Comparison of ENCODE assay signal across 13 cellular contexts in the genomic region with DNA sequence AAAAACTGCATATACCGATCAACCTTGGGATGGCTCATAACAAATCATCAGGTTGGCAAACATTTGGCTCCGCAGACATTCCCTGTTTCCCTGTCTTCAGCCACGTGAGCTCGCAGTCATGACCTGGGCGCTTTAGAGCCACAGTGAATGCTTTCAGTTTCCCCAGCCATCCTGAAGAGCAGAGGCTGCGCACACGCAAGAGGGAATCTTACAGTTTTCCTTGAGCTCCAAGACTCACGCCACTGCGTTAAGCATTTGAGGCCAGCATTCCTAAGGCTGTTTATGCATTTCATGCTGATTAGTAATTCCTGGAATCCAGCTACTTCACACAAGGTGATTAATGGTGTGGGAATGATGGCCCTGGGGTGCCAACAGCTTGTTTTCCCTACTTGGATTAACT.
DNase-seq lines count a peak whose midpoint lies in the region; ATAC-seq, FAIRE-seq and TF ChIP-seq lines count a peak whose summit lies in the region.
"Had no signal": no experiment of that assay in that cellular context is flagged by ENCODE, and none has a peak within 500 bp of the region (broad histone marks: within the 10 kb centered on the region; RNA-seq: fewer than 3 reads in every experiment).

No MANE protein-coding gene starts in this region.

- no peaks in the 10 kb centered on the region for H4K20me1 ChIP-seq in astrocyte (ENCODE audit: insufficient read depth, low read length)

- peaks cover 61% of the 10 kb centered on the region for H3K4me1 ChIP-seq in astrocyte (ENCODE audit: insufficient read depth, low read length)
- peaks cover 11% of the 10 kb centered on the region for H3K4me1 ChIP-seq in iPS DF 6.9 (ENCODE audit: control insufficient read depth, insufficient read depth, low read length)

- peak overlapping the region; percentile 82 for H3K4me3 Mint-ChIP-seq in HFFc6
- H3K4me3 Mint-ChIP-seq in astrocyte (ENCODE audit: unreplicated experiment): no peak overlapping the region
- no peak overlapping the region for H3K4me3 Mint-ChIP-seq in activated T-cell treated with anti-CD3 and anti-CD28 coated beads, Interleukin-2, amount 50 U/mL, for 4 hours
- H3K4me3 Mint-ChIP-seq: activated CD4-positive, alpha-beta T cell treated with anti-CD3 and anti-CD28 coated beads for 36 hours had no signal

- DNase-seq in HFFc6: peak; percentile 97
- peak; percentile 100 for DNase-seq in astrocyte (ENCODE audit: low read depth)
- no peak for DNase-seq in iPS DF 6.9 (ENCODE audit: low read depth, low spot score)
- DNase-seq in stromal cell of bone marrow (ENCODE audit: low read depth): peak; percentile 59
- no peak for DNase-seq in activated T-cell treated with anti-CD3 and anti-CD28 coated beads, Interleukin-2, amount 50 U/mL, for 4 hours
- no peak for DNase-seq in cerebellar nuclear complex (lab: John Stamatoyannopoulos, UW)
- DNase-seq in effector CD8-positive, alpha-beta T cell (lab: John Stamatoyannopoulos, UW): no peak
- no peak for DNase-seq in UCSD-AML1 (lab: John Stamatoyannopoulos, UW; ENCODE audit: unreplicated experiment)
- DNase-seq: activated CD4-positive, alpha-beta T cell treated with anti-CD3 and anti-CD28 coated beads for 36 hours; dorsolateral prefrontal cortex; NCI-H2081; stimulated activated naive CD8-positive, alpha-beta T cell treated with anti-CD3 and anti-CD28 coated beads, Interleukin-15, Interleukin-2, amounts not matched to agents 100 U/mL and 50 U/mL, for 24 hours had no signal

- H3K27ac Mint-ChIP-seq in HFFc6 (peak overlapping the region; percentile 99), astrocyte (ENCODE audit: unreplicated experiment) (peak overlapping the region; percentile 99)
- H3K27ac Mint-ChIP-seq: activated CD4-positive, alpha-beta T cell treated with anti-CD3 and anti-CD28 coated beads for 36 hours had no signal

- WGBS in iPS DF 6.9 (ENCODE audit: insufficient coverage, insufficient read length): no CpG with 5 or more reads among the region's 9 CpGs

- no peak for ATAC-seq in activated T-cell treated with anti-CD3 and anti-CD28 coated beads, Interleukin-2, amount 50 U/mL, for 4 hours
- ATAC-seq: activated CD4-positive, alpha-beta T cell treated with anti-CD3 and anti-CD28 coated beads for 36 hours; stimulated activated naive CD8-positive, alpha-beta T cell treated with anti-CD3 and anti-CD28 coated beads, Interleukin-15, Interleukin-2, amounts not matched to agents 100 U/mL and 50 U/mL, for 24 hours had no signal

- H3K27me3 Mint-ChIP-seq in HFFc6 (ENCODE audit: insufficient read depth) (peaks cover 2% of the 10 kb centered on the region), astrocyte (ENCODE audit: low read depth, unreplicated experiment) (no peaks in the 10 kb centered on the region)
- H3K27me3 Mint-ChIP-seq in activated T-cell treated with anti-CD3 and anti-CD28 coated beads, Interleukin-2, amount 50 U/mL, for 4 hours (ENCODE audit: low read depth): peaks cover 3% of the 10 kb centered on the region

- H3K36me3 Mint-ChIP-seq in HFFc6 (ENCODE audit: low read depth): peaks cover 49% of the 10 kb centered on the region
- H3K36me3 Mint-ChIP-seq in astrocyte (ENCODE audit: low read depth, unreplicated experiment): peaks cover 8% of the 10 kb centered on the region
- H3K36me3 Mint-ChIP-seq in activated T-cell treated with anti-CD3 and anti-CD28 coated beads, Interleukin-2, amount 50 U/mL, for 4 hours (ENCODE audit: insufficient read depth): no peaks in the 10 kb centered on the region

- H3K9ac ChIP-seq in astrocyte (ENCODE audit: low read length): peak overlapping the region; percentile 88

- H3K4me1 Mint-ChIP-seq in HFFc6 (ENCODE audit: low read depth): peaks cover 80% of the 10 kb centered on the region
- H3K4me1 Mint-ChIP-seq in astrocyte (ENCODE audit: low read depth, unreplicated experiment): peaks cover 56% of the 10 kb centered on the region
- H3K4me1 Mint-ChIP-seq in activated T-cell treated with anti-CD3 and anti-CD28 coated beads, Interleukin-2, amount 50 U/mL, for 4 hours (ENCODE audit: low read depth): peaks cover 3% of the 10 kb centered on the region

- H2AFZ ChIP-seq in astrocyte (ENCODE audit: low read depth, low read length): peak overlapping the region; percentile 2

- H3K27ac ChIP-seq in astrocyte (ENCODE audit: low read depth, low read length): peak overlapping the region; percentile 99
- H3K27ac ChIP-seq in iPS DF 6.9 (ENCODE audit: low read length): peak overlapping the region; percentile 3
- H3K27ac ChIP-seq: ovary had no signal

- H3K36me3 ChIP-seq in astrocyte (ENCODE audit: insufficient read depth, low read length) (peaks cover 13% of the 10 kb centered on the region), iPS DF 6.9 (ENCODE audit: control insufficient read depth, insufficient read depth, low read length) (peaks cover 6% of the 10 kb centered on the region; the same call in 1 of the 2 replicates)
- H3K36me3 ChIP-seq: ovary had no signal

- TF ChIP-seq CTCF in HFFc6 (IDR thresholded peaks at IDR 0.05) (no peak), astrocyte (IDR thresholded peaks at IDR 0.05; ENCODE audit: insufficient read depth, low read depth, low read length) (no peak)

- H3K9me3 ChIP-seq in astrocyte (ENCODE audit: insufficient read depth, low read depth, low read length): no peaks in the 10 kb centered on the region
- H3K9me3 ChIP-seq in iPS DF 6.9 (ENCODE audit: control insufficient read depth, insufficient read depth, low read length): no peaks in the 10 kb centered on the region
- H3K9me3 ChIP-seq: ovary had no signal

- H3K79me2 ChIP-seq in astrocyte (ENCODE audit: insufficient read depth, low read length): peaks cover 4% of the 10 kb centered on the region

- peak; percentile 99 for FAIRE-seq in astrocyte (lab: Jason Lieb, UNC)

- H3K9me3 Mint-ChIP-seq in HFFc6 (no peaks in the 10 kb centered on the region), astrocyte (ENCODE audit: unreplicated experiment) (no peaks in the 10 kb centered on the region)
- H3K9me3 Mint-ChIP-seq in activated T-cell treated with anti-CD3 and anti-CD28 coated beads, Interleukin-2, amount 50 U/mL, for 4 hours: no peaks in the 10 kb centered on the region

- H3K4me2 ChIP-seq in astrocyte (ENCODE audit: low read length): peak overlapping the region; percentile 76

- H3K4me3 ChIP-seq in astrocyte (ENCODE audit: insufficient read depth, low read depth, low read length): peak overlapping the region; percentile 9
- no peak overlapping the region for H3K4me3 ChIP-seq in iPS DF 6.9 (ENCODE audit: low read length)
- H3K4me3 ChIP-seq: dorsolateral prefrontal cortex, ovary had no signal

- H3K27me3 ChIP-seq in astrocyte (ENCODE audit: insufficient read depth, low read length) (no peaks in the 10 kb centered on the region), iPS DF 6.9 (ENCODE audit: control insufficient read depth, insufficient read depth, low read length) (no peaks in the 10 kb centered on the region)
- H3K27me3 ChIP-seq: dorsolateral prefrontal cortex, ovary had no signal

Comparison
In these comparisons a context has a peak if more than half of its experiments do, and no peak if none do; other contexts are left out.
1. DNase-seq: peak in HFFc6 (single experiment), astrocyte (single experiment) and stromal cell of bone marrow (single experiment); none in iPS DF 6.9 (single experiment), activated T-cell treated with anti-CD3 and anti-CD28 coated beads, Interleukin-2, amount 50 U/mL, for 4 hours (single experiment), cerebellar nuclear complex (0 of 2), effector CD8-positive, alpha-beta T cell (single experiment) and UCSD-AML1 (single experiment).